In the genomic region with DNA sequence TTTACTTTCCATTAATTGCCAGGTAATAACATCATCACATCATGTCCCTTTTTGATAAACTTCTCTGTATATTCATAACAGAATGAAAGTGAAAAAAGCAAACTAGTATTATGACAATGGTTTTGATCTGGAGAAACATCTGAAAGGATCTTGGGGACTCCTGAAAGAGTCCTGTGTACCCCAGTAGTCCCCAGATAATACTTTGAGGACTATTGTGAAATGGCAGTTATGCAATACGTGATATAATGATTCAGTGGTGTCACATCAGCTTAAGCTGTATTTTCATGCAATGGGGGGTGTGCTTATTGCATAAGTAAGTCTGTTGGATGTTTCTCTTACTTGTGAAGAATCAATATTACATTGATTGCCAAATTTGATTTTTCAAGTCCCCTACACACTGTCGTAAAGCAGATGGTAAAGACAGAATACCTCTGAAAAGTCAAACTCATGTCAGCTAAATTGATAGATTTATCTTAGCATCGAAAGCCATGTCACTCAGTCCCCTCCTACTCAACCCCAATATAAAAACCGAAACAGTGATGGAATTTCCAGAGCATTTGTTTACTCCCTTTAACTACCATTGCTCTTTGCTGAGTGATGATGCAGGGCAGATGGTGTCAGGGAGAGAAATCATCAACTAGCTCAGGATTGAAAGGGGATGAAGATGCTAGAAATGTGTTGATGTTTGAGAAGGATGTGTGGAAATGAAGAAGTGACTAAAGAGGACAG, we compare ENCODE assay signal across 21 cellular contexts.
DNase-seq lines count a peak whose midpoint lies in the region; ATAC-seq, FAIRE-seq and TF ChIP-seq lines count a peak whose summit lies in the region.
"Had no signal": no experiment of that assay in that cellular context is flagged by ENCODE, and none has a peak within 500 bp of the region (broad histone marks: within the 10 kb centered on the region; RNA-seq: fewer than 3 reads in every experiment).

No MANE protein-coding gene starts in this region.

- peak overlapping the region; percentile 2; the same call in 1 of the 2 replicates for H3K9ac ChIP-seq in OCI-LY3 (ENCODE audit: low read length)

- peak overlapping the region; percentile 41 for H3K4me2 ChIP-seq in OCI-LY3 (ENCODE audit: low read length)

- DNase-seq in NOMO-1 treated with DMSO at 0.1 percent for 48 hours (lab: John Stamatoyannopoulos, UW; ENCODE audit: unreplicated experiment) = peak; percentile 19
- DNase-seq in NOMO-1 treated with dmso at 0.1 percent for 144 hours (lab: John Stamatoyannopoulos, UW; ENCODE audit: unreplicated experiment) = no peak
- no peak for DNase-seq in D721Med (ENCODE audit: insufficient read length, low spot score)
- DNase-seq in fibroblast of pulmonary artery (ENCODE audit: low read depth) = peak; percentile 22
- DNase-seq in cerebellar nuclear complex (lab: John Stamatoyannopoulos, UW) = no peak
- no peak for DNase-seq in NCI-H2171 (lab: John Stamatoyannopoulos, UW)
- DNase-seq: activated CD4-positive, alpha-beta T cell treated with anti-CD3 and anti-CD28 coated beads for 4 hours; activated effector memory CD4-positive, alpha-beta T cell treated with Interleukin-2 at 50 U/mL for 16 hours; cortex of kidney; DND-41; glutamatergic neuron; H9; immature natural killer cell; NCI-H774 had no signal

- ATAC-seq in HG03039 (IDR thresholded peaks at IDR 0.05; ENCODE audit: unreplicated experiment) = no peak

- no peak overlapping the region; the same call in 1 of the 2 replicates for H3K4me3 ChIP-seq in OCI-LY3 (ENCODE audit: low read length)
- no peak overlapping the region for H3K4me3 ChIP-seq in fibroblast of pulmonary artery (replicated peaks; ENCODE audit: low read depth, low read length)
- H3K4me3 ChIP-seq: thoracic aorta had no signal

- H3K9me3 ChIP-seq in OCI-LY3 (ENCODE audit: insufficient read depth, low read length) = no peaks in the 10 kb centered on the region
- H3K9me3 ChIP-seq: neutrophil, thoracic aorta had no signal

- peak overlapping the region; percentile 0; the same call in 1 of the 2 replicates for H3K27ac ChIP-seq in OCI-LY3 (ENCODE audit: low read length)
- H3K27ac ChIP-seq: 22Rv1, C4-2B, epithelial cell of prostate, neutrophil, thoracic aorta had no signal

- H3K79me2 ChIP-seq in OCI-LY3 (ENCODE audit: low read length) = no peaks in the 10 kb centered on the region

- H2AFZ ChIP-seq in OCI-LY3 (ENCODE audit: low read depth, low read length) = peak overlapping the region; percentile 65

- H3K4me1 ChIP-seq in OCI-LY3 (ENCODE audit: low read length) = peaks cover 52% of the 10 kb centered on the region

- H4K20me1 ChIP-seq in OCI-LY3 (ENCODE audit: insufficient read depth, low read length) = no peaks in the 10 kb centered on the region

- TF ChIP-seq CTCF in D721Med (IDR thresholded peaks at IDR 0.05; ENCODE audit: insufficient read depth, missing control alignments) (no peak), OCI-LY3 (IDR thresholded peaks at IDR 0.05; ENCODE audit: low read depth, low read length) (no peak), fibroblast of pulmonary artery (IDR thresholded peaks at IDR 0.05; ENCODE audit: low read length, missing control alignments) (no peak)

- no peaks in the 10 kb centered on the region for H3K27me3 ChIP-seq in OCI-LY3 (ENCODE audit: low read depth, low read length)
- H3K27me3 ChIP-seq: neutrophil had no signal

- no peaks in the 10 kb centered on the region for H3K36me3 ChIP-seq in OCI-LY3 (replicated peaks; ENCODE audit: low read depth, low read length)
- H3K36me3 ChIP-seq: neutrophil, thoracic aorta had no signal

- FAIRE-seq in D721Med (lab: Jason Lieb, UNC) = peak; percentile 6

Comparison
In these comparisons a context has a peak if more than half of its experiments do, and no peak if none do; other contexts are left out.
1. DNase-seq: peak in NOMO-1 treated with DMSO at 0.1 percent for 48 hours (single experiment) and fibroblast of pulmonary artery (single experiment); none in NOMO-1 treated with dmso at 0.1 percent for 144 hours (single experiment), D721Med (single experiment), cerebellar nuclear complex (0 of 2) and NCI-H2171 (single experiment).